8 cellular contexts compared by ENCODE assay signal in genomic region chr3:59299561-59299960, GRCh38.
"Had no signal": no experiment of that assay in that cellular context is flagged by ENCODE, and none has a peak within 500 bp of the region (broad histone marks: within the 10 kb centered on the region; RNA-seq: fewer than 3 reads in every experiment).

No MANE protein-coding gene starts in this region.

- DNase-seq: GM23248, GOT3, H7, HFFc6, KBM-7 had no signal

- H3K27ac Mint-ChIP-seq: HFFc6, IgD-negative memory B cell had no signal

- H3K27me3 Mint-ChIP-seq: IgD-negative memory B cell had no signal

- H3K4me3 Mint-ChIP-seq: HFFc6, IgD-negative memory B cell had no signal

- H3K36me3 Mint-ChIP-seq: IgD-negative memory B cell had no signal

- ATAC-seq: HCT116, HepG2 had no signal
